ENCODE assay signal across 16 cellular contexts in genomic region chr9:90925581-90926257, GRCh38.
DNase-seq lines count a peak whose midpoint lies in the region; ATAC-seq and TF ChIP-seq lines count a peak whose summit lies in the region.
"Had no signal": no experiment of that assay in that cellular context is flagged by ENCODE, and none has a peak within 500 bp of the region (broad histone marks: within the 10 kb centered on the region; RNA-seq: fewer than 3 reads in every experiment).

No MANE protein-coding gene starts in this region.

- no peak overlapping the region for H3K4me3 Mint-ChIP-seq in CD4-positive, alpha-beta memory T cell
- H3K4me3 Mint-ChIP-seq: activated T-cell treated with anti-CD3 and anti-CD28 coated beads, Interleukin-2, amount 50 U/mL, for 72 hours; CD8-positive, alpha-beta memory T cell; stimulated activated naive B cell treated with anti-CD40 and anti-IgM and Interleukin-4, amounts not matched to agents 10 μg/mL and 1 μg/mL and 100 μg/mL, for 72 hours; T-cell had no signal

- intact Hi-C loops in CD4-positive, alpha-beta memory T cell (cut with micrococcal nuclease): no loop called here

- H3K27ac Mint-ChIP-seq in CD4-positive, alpha-beta memory T cell: no peak overlapping the region
- H3K27ac Mint-ChIP-seq: activated T-cell treated with anti-CD3 and anti-CD28 coated beads, Interleukin-2, amount 50 U/mL, for 72 hours; CD8-positive, alpha-beta memory T cell; stimulated activated naive B cell treated with anti-CD40 and anti-IgM and Interleukin-4, amounts not matched to agents 10 μg/mL and 1 μg/mL and 100 μg/mL, for 72 hours; T-cell had no signal

- DNase-seq in AG10803 (ENCODE audit: low read depth) (peak; percentile 79), M059J (ENCODE audit: low read depth) (peak; percentile 70), choroid plexus epithelial cell (ENCODE audit: low read depth) (peak; percentile 89), non-pigmented ciliary epithelial cell (ENCODE audit: low read depth) (peak; percentile 88), Ammon's horn (ENCODE audit: low spot score) (no peak), islet precursor cell (no peak)
- no peak for DNase-seq in CD4-positive, alpha-beta memory T cell
- DNase-seq: activated CD4-positive, alpha-beta T cell treated with anti-CD3 and anti-CD28 coated beads for 48 hours; activated T-cell treated with anti-CD3 and anti-CD28 coated beads, Interleukin-2, amount 50 U/mL, for 72 hours; aorta; CD8-positive, alpha-beta memory T cell; stimulated activated CD4-positive, alpha-beta T cell treated with anti-CD3 and anti-CD28 coated beads, Interleukin-2, amount 100 ng/mL, for 48 hours; stimulated activated naive B cell treated with anti-CD40 and anti-IgM and Interleukin-4, amounts not matched to agents 10 μg/mL and 1 μg/mL and 100 μg/mL, for 72 hours; T-cell had no signal

- no peaks in the 10 kb centered on the region for H3K9me3 Mint-ChIP-seq in CD4-positive, alpha-beta memory T cell
- H3K9me3 Mint-ChIP-seq: activated T-cell treated with anti-CD3 and anti-CD28 coated beads, Interleukin-2, amount 50 U/mL, for 72 hours; CD8-positive, alpha-beta memory T cell; stimulated activated naive B cell treated with anti-CD40 and anti-IgM and Interleukin-4, amounts not matched to agents 10 μg/mL and 1 μg/mL and 100 μg/mL, for 72 hours; T-cell had no signal

- CTCF ChIA-PET in CD4-positive, alpha-beta memory T cell (lab: Charles Lee; ENCODE audit: partially characterized antibody): interaction anchor here (1.9 kb wide), 1 partner anchor 10 kb away, joined by 6 read pairs; no protein-coding TSS in a partner anchor

- no peaks in the 10 kb centered on the region for H3K4me1 Mint-ChIP-seq in CD4-positive, alpha-beta memory T cell
- H3K4me1 Mint-ChIP-seq: CD8-positive, alpha-beta memory T cell; T-cell had no signal

- H3K9me3 ChIP-seq in CD4-positive, alpha-beta memory T cell (ENCODE audit: control insufficient read depth in 1 of 2, low read length in 2 of 2): no peaks in the 10 kb centered on the region
- H3K9me3 ChIP-seq: prostate gland had no signal

- H3K27ac ChIP-seq in CD4-positive, alpha-beta memory T cell (ENCODE audit: low read depth, low read length): no peak overlapping the region

- no peaks in the 10 kb centered on the region for H3K27me3 ChIP-seq in CD4-positive, alpha-beta memory T cell (ENCODE audit: insufficient read depth, low read length)

- H3K36me3 Mint-ChIP-seq in CD4-positive, alpha-beta memory T cell: no peaks in the 10 kb centered on the region
- H3K36me3 Mint-ChIP-seq: CD8-positive, alpha-beta memory T cell; T-cell had no signal

- ATAC-seq in HG02981 (IDR thresholded peaks at IDR 0.05; ENCODE audit: unreplicated experiment): no peak
- ATAC-seq: activated T-cell treated with anti-CD3 and anti-CD28 coated beads, Interleukin-2, amount 50 U/mL, for 72 hours; stimulated activated naive B cell treated with anti-CD40 and anti-IgM and Interleukin-4, amounts not matched to agents 10 μg/mL and 1 μg/mL and 100 μg/mL, for 72 hours; T-cell had no signal

- POLR2A ChIA-PET in CD4-positive, alpha-beta memory T cell (lab: Charles Lee; ENCODE audit: partially characterized antibody): no interaction called here

- H3K4me1 ChIP-seq in CD4-positive, alpha-beta memory T cell (ENCODE audit: insufficient read depth, low read length): no peaks in the 10 kb centered on the region

- TF ChIP-seq CTCF in AG10803 (conservative IDR thresholded peaks at IDR 0.05; ENCODE audit: low read length) (no peak), choroid plexus epithelial cell (conservative IDR thresholded peaks at IDR 0.05; ENCODE audit: low read depth, low read length) (no peak)

- H3K36me3 ChIP-seq in CD4-positive, alpha-beta memory T cell (ENCODE audit: insufficient read depth, low read length): no peaks in the 10 kb centered on the region
- H3K36me3 ChIP-seq: prostate gland had no signal

- H3K4me3 ChIP-seq in AG10803 (ENCODE audit: low read length) (no peak overlapping the region), choroid plexus epithelial cell (ENCODE audit: low read depth, low read length) (no peak overlapping the region)
- no peak overlapping the region for H3K4me3 ChIP-seq in CD4-positive, alpha-beta memory T cell (ENCODE audit: low read length in 2 of 2)
- H3K4me3 ChIP-seq: prostate gland had no signal

- peaks cover 5 to 7% of the 10 kb centered on the region in 2 donors for H3K27me3 Mint-ChIP-seq in CD4-positive, alpha-beta memory T cell

Comparison
In these comparisons a context has a peak if more than half of its experiments do, and no peak if none do; other contexts are left out.
1. DNase-seq: peak in AG10803 (single experiment), M059J (single experiment), choroid plexus epithelial cell (single experiment) and non-pigmented ciliary epithelial cell (single experiment); none in Ammon's horn (single experiment), islet precursor cell (single experiment) and CD4-positive, alpha-beta memory T cell (0 of 5).